In the genomic region with DNA sequence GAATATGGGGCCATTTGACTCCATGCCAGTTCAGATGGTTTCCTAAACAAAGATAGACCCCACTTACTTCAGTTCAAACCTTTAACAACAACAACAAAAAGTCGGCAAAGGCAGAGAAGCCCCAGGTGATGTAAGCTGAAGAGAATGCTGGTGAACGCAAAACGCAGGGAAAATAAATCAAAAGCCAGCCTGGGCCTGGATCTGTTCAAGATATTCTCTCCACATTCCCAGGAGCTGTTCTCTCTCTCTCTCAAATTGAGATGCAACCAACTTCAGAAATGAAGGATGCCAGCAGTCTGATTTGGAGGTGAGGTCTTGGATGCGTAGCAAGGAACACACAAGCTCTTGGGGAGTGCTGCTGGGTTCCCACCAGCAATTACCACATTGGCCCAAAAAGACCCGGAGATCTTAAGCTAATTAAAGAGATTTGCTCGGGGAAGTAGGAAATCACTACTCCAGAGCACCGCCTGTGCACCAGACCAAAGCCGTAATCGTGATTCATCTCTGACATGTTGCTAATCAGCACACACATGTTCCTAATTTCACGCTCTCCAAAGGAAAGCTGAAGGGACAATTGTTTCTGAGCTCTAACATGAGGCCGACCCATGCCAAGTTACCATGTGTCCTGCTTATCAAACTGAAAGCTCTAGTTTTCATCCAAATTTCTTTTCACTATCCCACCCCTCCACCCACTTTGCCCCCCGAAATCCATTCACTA, we compare ENCODE assay signal across 11 cellular contexts. TPM values are rescaled to one million over a fixed set of nuclear protein-coding genes. Genes with fewer than 3 reads are reported as not detected.
DNase-seq lines count a peak whose midpoint lies in the region; ATAC-seq and TF ChIP-seq lines count a peak whose summit lies in the region.
"Had no signal": no experiment of that assay in that cellular context is flagged by ENCODE, and none has a peak within 500 bp of the region (broad histone marks: within the 10 kb centered on the region; RNA-seq: fewer than 3 reads in every experiment).

No MANE protein-coding gene starts in this region.

- H3K9me3 Mint-ChIP-seq in progenitor cell of endocrine pancreas (ENCODE audit: low read depth) = no peaks in the 10 kb centered on the region

- no peak overlapping the region for H3K4me3 Mint-ChIP-seq in progenitor cell of endocrine pancreas (ENCODE audit: low read depth)

- H2AFZ ChIP-seq in SK-N-SH (ENCODE audit: low read depth) = peak overlapping the region; percentile 77

- H3K36me3 ChIP-seq in SK-N-SH (replicated peaks in 1 of 2; ENCODE audit: control insufficient read depth in 1 of 2, insufficient read depth in 2 of 2, low read length in 1 of 2) = no peaks in the 10 kb centered on the region

- peak overlapping the region; percentile 71 to 100 for H3K27ac ChIP-seq in SK-N-SH (ENCODE audit: low read depth in 2 of 2, low read length in 1 of 2)

- peaks cover 34% of the 10 kb centered on the region for H3K4me1 Mint-ChIP-seq in progenitor cell of endocrine pancreas (ENCODE audit: low read depth)

- H3K9me2 ChIP-seq in SK-N-SH = no peaks in the 10 kb centered on the region

- ATAC-seq in HG03196 (IDR thresholded peaks at IDR 0.05; ENCODE audit: unreplicated experiment) (no peak), HG02938 (IDR thresholded peaks at IDR 0.05; ENCODE audit: unreplicated experiment) (no peak), HG03439 (IDR thresholded peaks at IDR 0.05; ENCODE audit: unreplicated experiment) (no peak)

- H3F3A ChIP-seq in SK-N-SH (replicated peaks; ENCODE audit: insufficient read depth) = peaks cover 10% of the 10 kb centered on the region

- H4K20me1 ChIP-seq in SK-N-SH (ENCODE audit: insufficient read depth) = no peaks in the 10 kb centered on the region

- H3K36me3 Mint-ChIP-seq in progenitor cell of endocrine pancreas (ENCODE audit: insufficient read depth) = peaks cover 4% of the 10 kb centered on the region

- CTCF ChIA-PET in SK-N-SH (lab: Yijun Ruan, JAX) = interaction anchor here (0.9 to 2.8 kb wide), 12 partner anchors 9 to 41 kb away, joined by 3 to 14 read pairs (median 6); no protein-coding TSS in a partner anchor

- POLR2A ChIA-PET in SK-N-SH (lab: Yijun Ruan, JAX) = interaction anchor here (0.7 to 2.0 kb wide), 14 partner anchors 8 to 100 kb away, joined by 3 to 31 read pairs (median 5); a partner anchor contains a TSS

- peak overlapping the region; percentile 62 for H3K4me2 ChIP-seq in SK-N-SH

- H3K27ac Mint-ChIP-seq in progenitor cell of endocrine pancreas = peak overlapping the region; percentile 19

- 4% methylated on average over 11 of the region's 12 CpGs for WGBS in SK-N-SH (ENCODE audit: low lambda C conversion rate)

- no peaks in the 10 kb centered on the region for H3K27me3 Mint-ChIP-seq in progenitor cell of endocrine pancreas

- peaks cover 8 to 72% of the 10 kb centered on the region in 2 experiments; a peak in 3 of 4 replicates for H3K4me1 ChIP-seq in SK-N-SH (ENCODE audit: control insufficient read depth in 1 of 2, insufficient read depth in 2 of 2, low read depth in 1 of 2, low read length in 1 of 2)

- H3K9ac ChIP-seq in SK-N-SH = peak overlapping the region; percentile 3; the same call in 1 of the 2 replicates

- TF ChIP-seq RAD21 in SK-N-SH (IDR thresholded peaks at IDR 0.05; ENCODE audit: low read length) = no peak; the same call in 1 of the 2 replicates

- peak overlapping the region; percentile 13 to 23; a peak in 3 of 4 replicates for H3K4me3 ChIP-seq in SK-N-SH (ENCODE audit: low read depth in 2 of 2, low read length in 1 of 2)

- DNase-seq in AG09319 (ENCODE audit: extremely low read depth, low read depth) (peak; percentile 66), SK-N-SH (peak; percentile 74), foreskin melanocyte (peak; percentile 24), progenitor cell of endocrine pancreas (ENCODE audit: low spot score, unreplicated experiment) (no peak), SKM-1 treated with dmso at 0.1 percent for 144 hours (lab: John Stamatoyannopoulos, UW; ENCODE audit: unreplicated experiment) (no peak)
- DNase-seq: AML-193, dermis blood vessel endothelial cell, NCI-H2081 had no signal

- H3K27me3 ChIP-seq in SK-N-SH (ENCODE audit: insufficient read depth) = no peaks in the 10 kb centered on the region

- TF ChIP-seq EP300 in SK-N-SH (IDR thresholded peaks at IDR 0.05; ENCODE audit: borderline replicate concordance in 1 of 2, low read depth in 1 of 2, low read length in 1 of 2) = peak; percentile 48 to 99; a peak in 3 of 4 replicates

- TF ChIP-seq CTCF in AG09319 (IDR thresholded peaks at IDR 0.05; ENCODE audit: low read depth, low read length) = no peak
- TF ChIP-seq CTCF in SK-N-SH (IDR thresholded peaks at IDR 0.05) = no peak
- no peak for TF ChIP-seq CTCF in progenitor cell of endocrine pancreas (IDR thresholded peaks at IDR 0.05; ENCODE audit: unreplicated experiment)

- H3K9me3 ChIP-seq in SK-N-SH = no peaks in the 10 kb centered on the region

- no peaks in the 10 kb centered on the region for H3K79me2 ChIP-seq in SK-N-SH (ENCODE audit: insufficient read depth)

TF ChIP-seq in SK-N-SH, 30 proteins besides CTCF, POLR2A, EP300 and RAD21 (continues in another document):
- no peak for TF ChIP-seq RXRA (IDR thresholded peaks at IDR 0.05; ENCODE audit: borderline replicate concordance, low read depth)
- peak; percentile 89 for TF ChIP-seq FOXJ3 (CRISPR knock-in tag; IDR thresholded peaks at IDR 0.05)
- TF ChIP-seq, protein P1, sequence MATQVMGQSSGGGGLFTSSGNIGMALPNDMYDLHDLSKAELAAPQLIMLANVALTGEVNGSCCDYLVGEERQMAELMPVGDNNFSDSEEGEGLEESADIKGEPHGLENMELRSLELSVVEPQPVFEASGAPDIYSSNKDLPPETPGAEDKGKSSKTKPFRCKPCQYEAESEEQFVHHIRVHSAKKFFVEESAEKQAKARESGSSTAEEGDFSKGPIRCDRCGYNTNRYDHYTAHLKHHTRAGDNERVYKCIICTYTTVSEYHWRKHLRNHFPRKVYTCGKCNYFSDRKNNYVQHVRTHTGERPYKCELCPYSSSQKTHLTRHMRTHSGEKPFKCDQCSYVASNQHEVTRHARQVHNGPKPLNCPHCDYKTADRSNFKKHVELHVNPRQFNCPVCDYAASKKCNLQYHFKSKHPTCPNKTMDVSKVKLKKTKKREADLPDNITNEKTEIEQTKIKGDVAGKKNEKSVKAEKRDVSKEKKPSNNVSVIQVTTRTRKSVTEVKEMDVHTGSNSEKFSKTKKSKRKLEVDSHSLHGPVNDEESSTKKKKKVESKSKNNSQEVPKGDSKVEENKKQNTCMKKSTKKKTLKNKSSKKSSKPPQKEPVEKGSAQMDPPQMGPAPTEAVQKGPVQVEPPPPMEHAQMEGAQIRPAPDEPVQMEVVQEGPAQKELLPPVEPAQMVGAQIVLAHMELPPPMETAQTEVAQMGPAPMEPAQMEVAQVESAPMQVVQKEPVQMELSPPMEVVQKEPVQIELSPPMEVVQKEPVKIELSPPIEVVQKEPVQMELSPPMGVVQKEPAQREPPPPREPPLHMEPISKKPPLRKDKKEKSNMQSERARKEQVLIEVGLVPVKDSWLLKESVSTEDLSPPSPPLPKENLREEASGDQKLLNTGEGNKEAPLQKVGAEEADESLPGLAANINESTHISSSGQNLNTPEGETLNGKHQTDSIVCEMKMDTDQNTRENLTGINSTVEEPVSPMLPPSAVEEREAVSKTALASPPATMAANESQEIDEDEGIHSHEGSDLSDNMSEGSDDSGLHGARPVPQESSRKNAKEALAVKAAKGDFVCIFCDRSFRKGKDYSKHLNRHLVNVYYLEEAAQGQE (IDR thresholded peaks at IDR 0.05; ENCODE audit: low read depth, low read length) = no peak; the same call in 1 of the 2 replicates
- peak; percentile 34; the same call in 1 of the 2 replicates for TF ChIP-seq FOXM1 (IDR thresholded peaks at IDR 0.05; ENCODE audit: low read depth)
- peak; percentile 89 for TF ChIP-seq CHD2 (IDR thresholded peaks at IDR 0.05; ENCODE audit: low read length, partially characterized antibody)
- TF ChIP-seq TAF1 (IDR thresholded peaks at IDR 0.05; ENCODE audit: borderline replicate concordance, low read depth, low read length) = peak; percentile 17; the same call in 1 of the 2 replicates
- TF ChIP-seq GATA2 (CRISPR knock-in tag; IDR thresholded peaks at IDR 0.05) = peak; percentile 98
- peak; percentile 59; the same call in 1 of the 2 replicates for TF ChIP-seq TEAD4 (IDR thresholded peaks at IDR 0.05; ENCODE audit: borderline replicate concordance, insufficient read depth)
- 0 out of 2 replicates have a peak, but pooled peaks have one; percentile 6 for TF ChIP-seq SMC3 (IDR thresholded peaks at IDR 0.05; ENCODE audit: low read depth, low read length)
- TF ChIP-seq EZH2phosphoT487 (IDR thresholded peaks at IDR 0.05; ENCODE audit: borderline replicate concordance, low read depth) = no peak
- TF ChIP-seq NFIC (IDR thresholded peaks at IDR 0.05; ENCODE audit: borderline replicate concordance) = peak; percentile 7; the same call in 1 of the 2 replicates
- peak; percentile 91 for TF ChIP-seq RCOR1 (IDR thresholded peaks at IDR 0.05; ENCODE audit: low read length)
- no peak for TF ChIP-seq RFX5 (IDR thresholded peaks at IDR 0.05; ENCODE audit: low read length)
- TF ChIP-seq, protein P2, sequence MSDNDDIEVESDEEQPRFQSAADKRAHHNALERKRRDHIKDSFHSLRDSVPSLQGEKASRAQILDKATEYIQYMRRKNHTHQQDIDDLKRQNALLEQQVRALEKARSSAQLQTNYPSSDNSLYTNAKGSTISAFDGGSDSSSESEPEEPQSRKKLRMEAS (IDR thresholded peaks at IDR 0.05; ENCODE audit: low read depth) = peak; percentile 68
- no peak for TF ChIP-seq ELF1 (IDR thresholded peaks at IDR 0.05)
- peak; percentile 41 for TF ChIP-seq JUND (IDR thresholded peaks at IDR 0.05)
- TF ChIP-seq MXI1 (IDR thresholded peaks at IDR 0.05; ENCODE audit: low read depth, low read length) = peak; percentile 82
- peak; percentile 69 for TF ChIP-seq POLR2AphosphoS5 (IDR thresholded peaks at IDR 0.05; ENCODE audit: low read depth, low read length)
- TF ChIP-seq TCF12 (IDR thresholded peaks at IDR 0.05) = peak; percentile 96
- TF ChIP-seq FOSL2 (IDR thresholded peaks at IDR 0.05; ENCODE audit: borderline replicate concordance, low read depth) = peak; percentile 62; the same call in 1 of the 2 replicates
- peak; percentile 23; the same call in 1 of the 2 replicates for TF ChIP-seq YY1 (IDR thresholded peaks at IDR 0.05; ENCODE audit: low read depth)

RNA-seq across cellular contexts. Expression of a gene that starts 37.1 kb away (rescaled TPM):
- polyA plus RNA-seq in SK-N-SH (2012; rRNA removed) = 2.4 and 3.6 TPM in 2 replicates
- polyA plus RNA-seq in SK-N-SH (2012; cell fraction: cytosol; rRNA removed) = 3.4 and 4.5 TPM in 2 replicates
- polyA plus RNA-seq in SK-N-SH (2012; cell fraction: nucleus; rRNA removed) = 2.5 TPM in 2 replicates
- 30.4 and 37.9 TPM in 2 replicates for total RNA-seq in progenitor cell of endocrine pancreas

Comparison
In these comparisons a context has a peak if more than half of its experiments do, and no peak if none do; other contexts are left out.
1. DNase-seq: peak in AG09319 (single experiment), SK-N-SH (single experiment) and foreskin melanocyte (single experiment); none in progenitor cell of endocrine pancreas (single experiment) and SKM-1 treated with dmso at 0.1 percent for 144 hours (single experiment).